ENCODE assay signal across 10 cellular contexts in the genomic region with DNA sequence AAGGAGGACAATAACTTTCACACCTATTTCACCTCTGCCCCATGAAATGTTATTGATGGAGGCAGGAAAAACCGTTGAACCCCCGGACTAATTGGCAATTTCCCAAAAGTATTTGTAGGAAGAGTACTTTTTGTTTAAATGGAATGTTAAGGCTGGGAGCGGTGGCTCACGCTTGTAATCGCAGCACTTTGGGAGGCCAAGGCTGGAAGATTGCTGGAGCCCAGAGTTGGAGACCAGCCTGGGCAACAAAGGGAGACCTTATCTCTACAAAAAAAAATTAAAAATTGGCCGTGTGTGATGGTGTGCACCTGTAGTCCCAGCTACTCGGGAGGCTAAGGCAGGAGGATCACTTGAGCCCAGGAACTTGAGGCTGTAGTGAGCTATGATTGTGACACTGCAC. TPM values are rescaled to one million over a fixed set of nuclear protein-coding genes. Genes with fewer than 3 reads are reported as not detected.
DNase-seq lines count a peak whose midpoint lies in the region; ATAC-seq, FAIRE-seq and TF ChIP-seq lines count a peak whose summit lies in the region.
"Had no signal": no experiment of that assay in that cellular context is flagged by ENCODE, and none has a peak within 500 bp of the region (broad histone marks: within the 10 kb centered on the region; RNA-seq: fewer than 3 reads in every experiment).

No MANE protein-coding gene starts in this region.

- no peaks in the 10 kb centered on the region for H3F3A ChIP-seq in neural progenitor cell (ENCODE audit: low read depth)

- H3K36me3 ChIP-seq in Karpas-422 (ENCODE audit: insufficient read depth, low read length) (no peaks in the 10 kb centered on the region), neural progenitor cell (no peaks in the 10 kb centered on the region)

- TF ChIP-seq EP300 in A549 (IDR thresholded peaks at IDR 0.05) = no peak

- POLR2A ChIA-PET in A549 (lab: Yijun Ruan, JAX) = no interaction called here

- H3K9ac ChIP-seq in Karpas-422 (ENCODE audit: low read length) = no peak overlapping the region; the same call in 1 of the 2 replicates
- H3K9ac ChIP-seq in neural progenitor cell = no peak overlapping the region

- H3K4me1 Mint-ChIP-seq in dendritic cell treated with granulocyte-macrophage colony-stimulating factor and Interleukin-4, amounts not matched to agents 40 ng/mL and 50 ng/mL, for 4 days (ENCODE audit: low read depth) = peaks cover 36% of the 10 kb centered on the region
- peaks cover 6% of the 10 kb centered on the region for H3K4me1 Mint-ChIP-seq in neural progenitor cell

- peak overlapping the region; percentile 83 for H3K4me3 Mint-ChIP-seq in dendritic cell treated with granulocyte-macrophage colony-stimulating factor and Interleukin-4, amounts not matched to agents 40 ng/mL and 50 ng/mL, for 4 days
- H3K4me3 Mint-ChIP-seq in neural progenitor cell = no peak overlapping the region

- H3K36me3 Mint-ChIP-seq in dendritic cell treated with granulocyte-macrophage colony-stimulating factor and Interleukin-4, amounts not matched to agents 40 ng/mL and 50 ng/mL, for 4 days (ENCODE audit: low read depth) = no peaks in the 10 kb centered on the region
- H3K36me3 Mint-ChIP-seq in neural progenitor cell = no peaks in the 10 kb centered on the region

- ATAC-seq in A549 (no peak), GM18519 (IDR thresholded peaks at IDR 0.05; ENCODE audit: low FRiP score, unreplicated experiment) (no peak)

- DNase-seq in A549 (ENCODE audit: low read depth in 1 of 2, low spot score in 1 of 2) = no peak
- DNase-seq in Karpas-422 = no peak
- no peak for DNase-seq in neural progenitor cell (ENCODE audit: low spot score)
- no peak for DNase-seq in AG08395 (ENCODE audit: low spot score)
- no peak for DNase-seq in NCI-H69 (lab: John Stamatoyannopoulos, UW)
- no peak for DNase-seq in occipital lobe (lab: John Stamatoyannopoulos, UW)
- DNase-seq: SW 1271 had no signal

- H4K20me1 ChIP-seq in Karpas-422 (ENCODE audit: insufficient read depth, low read depth, low read length) (no peaks in the 10 kb centered on the region), neural progenitor cell (ENCODE audit: low read depth) (no peaks in the 10 kb centered on the region)

- H3K27me3 Mint-ChIP-seq in dendritic cell treated with granulocyte-macrophage colony-stimulating factor and Interleukin-4, amounts not matched to agents 40 ng/mL and 50 ng/mL, for 4 days = no peaks in the 10 kb centered on the region
- peaks cover 9% of the 10 kb centered on the region for H3K27me3 Mint-ChIP-seq in neural progenitor cell (ENCODE audit: insufficient read depth, low read depth)

- TF ChIP-seq POLR2A in A549 (IDR thresholded peaks at IDR 0.05; ENCODE audit: low read length) = no peak

- H3K9me2 ChIP-seq in Karpas-422 (replicated peaks; ENCODE audit: insufficient read depth, low read length) = no peaks in the 10 kb centered on the region

- CTCF ChIA-PET in A549 (lab: Yijun Ruan, JAX) = no interaction called here

- no peaks in the 10 kb centered on the region for H3K27me3 ChIP-seq in Karpas-422 (ENCODE audit: low read length)
- no peaks in the 10 kb centered on the region for H3K27me3 ChIP-seq in neural progenitor cell

- H3K4me1 ChIP-seq in A549 (peaks cover 4% of the 10 kb centered on the region; the same call in 1 of the 3 replicates), Karpas-422 (ENCODE audit: low read length) (peaks cover 16% of the 10 kb centered on the region), neural progenitor cell (no peaks in the 10 kb centered on the region)

- H3K9me3 ChIP-seq in A549 (peaks cover 6% of the 10 kb centered on the region; the same call in 1 of the 3 replicates), Karpas-422 (ENCODE audit: low read length) (no peaks in the 10 kb centered on the region), neural progenitor cell (ENCODE audit: low read depth) (no peaks in the 10 kb centered on the region)

- H3K27ac ChIP-seq in A549 (no peak overlapping the region), Karpas-422 (ENCODE audit: low read length) (no peak overlapping the region), neural progenitor cell (no peak overlapping the region)

- no peaks in the 10 kb centered on the region for H3K79me2 ChIP-seq in Karpas-422 (ENCODE audit: low read length)
- H3K79me2 ChIP-seq in neural progenitor cell (ENCODE audit: low read depth) = no peaks in the 10 kb centered on the region

- peak overlapping the region; percentile 96 for H3K27ac Mint-ChIP-seq in dendritic cell treated with granulocyte-macrophage colony-stimulating factor and Interleukin-4, amounts not matched to agents 40 ng/mL and 50 ng/mL, for 4 days
- H3K27ac Mint-ChIP-seq in neural progenitor cell = peak overlapping the region; percentile 46

- WGBS in A549 (ENCODE audit: missing lambda C conversion rate) = 65% methylated on average over 7 of the region's 7 CpGs

- no peak for TF ChIP-seq CTCF in A549 (IDR thresholded peaks at IDR 0.05)
- TF ChIP-seq CTCF in neural progenitor cell (IDR thresholded peaks at IDR 0.05) = no peak

- TF ChIP-seq RAD21 in A549 (conservative IDR thresholded peaks at IDR 0.05 in 1 of 2, IDR thresholded peaks at IDR 0.05 in 1 of 2) = no peak

- no peak for FAIRE-seq in A549 (lab: Jason Lieb, UNC)
- FAIRE-seq: frontal cortex had no signal

- no peak overlapping the region for H3K4me3 ChIP-seq in A549
- no peak overlapping the region for H3K4me3 ChIP-seq in Karpas-422 (ENCODE audit: low read length)
- H3K4me3 ChIP-seq in neural progenitor cell = no peak overlapping the region

- intact Hi-C loops in dendritic cell treated with granulocyte-macrophage colony-stimulating factor and Interleukin-4, amounts not matched to agents 40 ng/mL and 50 ng/mL, for 4 days (cut with micrococcal nuclease) = no loop called here

- H3K4me2 ChIP-seq in A549 = peak overlapping the region; percentile 42; the same call in 2 of the 3 replicates
- H3K4me2 ChIP-seq in Karpas-422 (ENCODE audit: low read depth, low read length, poor library complexity, severe bottlenecking) = peak overlapping the region; percentile 51
- no peak overlapping the region for H3K4me2 ChIP-seq in neural progenitor cell

- H2AFZ ChIP-seq in Karpas-422 (ENCODE audit: low read length) (peak overlapping the region; percentile 57; the same call in 1 of the 2 replicates), neural progenitor cell (replicated peaks) (no peak overlapping the region)

- no peaks in the 10 kb centered on the region for H3K9me3 Mint-ChIP-seq in dendritic cell treated with granulocyte-macrophage colony-stimulating factor and Interleukin-4, amounts not matched to agents 40 ng/mL and 50 ng/mL, for 4 days
- H3K9me3 Mint-ChIP-seq in neural progenitor cell = no peaks in the 10 kb centered on the region

TF ChIP-seq in A549, 52 proteins besides CTCF, POLR2A, EP300 and RAD21:
- TF ChIP-seq TFCP2L1 (CRISPR knock-in tag; IDR thresholded peaks at IDR 0.05) = no peak
- TF ChIP-seq GATA3 (IDR thresholded peaks at IDR 0.05; ENCODE audit: borderline replicate concordance) = no peak
- no peak for TF ChIP-seq KDM1A (IDR thresholded peaks at IDR 0.05; ENCODE audit: low read depth)
- TF ChIP-seq BHLHE40 (IDR thresholded peaks at IDR 0.05; ENCODE audit: low read depth, low read length) = no peak
- TF ChIP-seq, protein P1, sequence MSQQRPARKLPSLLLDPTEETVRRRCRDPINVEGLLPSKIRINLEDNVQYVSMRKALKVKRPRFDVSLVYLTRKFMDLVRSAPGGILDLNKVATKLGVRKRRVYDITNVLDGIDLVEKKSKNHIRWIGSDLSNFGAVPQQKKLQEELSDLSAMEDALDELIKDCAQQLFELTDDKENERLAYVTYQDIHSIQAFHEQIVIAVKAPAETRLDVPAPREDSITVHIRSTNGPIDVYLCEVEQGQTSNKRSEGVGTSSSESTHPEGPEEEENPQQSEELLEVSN (IDR thresholded peaks at IDR 0.05; ENCODE audit: borderline replicate concordance, low read depth) = no peak
- TF ChIP-seq HOXB13 (CRISPR knock-in tag; IDR thresholded peaks at IDR 0.05; ENCODE audit: low read depth) = no peak
- TF ChIP-seq ZSCAN20 (CRISPR knock-in tag; IDR thresholded peaks at IDR 0.05) = no peak
- TF ChIP-seq ZFP36 (IDR thresholded peaks at IDR 0.05; ENCODE audit: borderline replicate concordance, partially characterized antibody) = no peak
- no peak for TF ChIP-seq NFE2L2 (conservative IDR thresholded peaks at IDR 0.05; ENCODE audit: low read length)

RNA-seq across cellular contexts. Expression of gene SPTLC2, which starts 26.0 kb away (rescaled TPM):
- polyA plus RNA-seq in A549 (2011; rRNA removed) (29.9 and 30.9 TPM in 2 replicates), A549 (2017; fragmentation: RNase III; extraction: RNeasy Plus Mini Kit Qiagen cat#74134 plus additional on column Dnase treatment) (16.3 to 17.6 TPM (median 17.2 TPM) in 3 replicates)
- polyA plus RNA-seq in A549 (2012; cell fraction: cytosol; rRNA removed) = 8.3 and 9.1 TPM in 2 replicates
- polyA plus RNA-seq in A549 (2012; cell fraction: nucleus; rRNA removed) = 4.3 and 13.7 TPM in 2 replicates
- 25.7 and 28.9 TPM in 2 replicates for polyA minus RNA-seq in A549 (2011; rRNA and poly(A)+ RNA removed)
- total RNA-seq in Karpas-422 (2014; rRNA removed; shearing (Covaris generic); ENCODE audit: low replicate concordance) = 70.9 and 97.0 TPM in 2 replicates
- total RNA-seq in neural progenitor cell (ENCODE audit: low replicate concordance) (8.0 and 12.3 TPM in 2 replicates), occipital lobe (29.2 TPM)
